ENCODE assay signal across 9 cellular contexts in genomic region chr5:97181856-97182545, GRCh38. TPM values are rescaled to one million over a fixed set of nuclear protein-coding genes. Genes with fewer than 3 reads are reported as not detected.
DNase-seq lines count a peak whose midpoint lies in the region; ATAC-seq and TF ChIP-seq lines count a peak whose summit lies in the region.
"Had no signal": no experiment of that assay in that cellular context is flagged by ENCODE, and none has a peak within 500 bp of the region (broad histone marks: within the 10 kb centered on the region; RNA-seq: fewer than 3 reads in every experiment).

No MANE protein-coding gene starts in this region.

- peak overlapping the region; percentile 97 for H3K4me3 ChIP-seq in AG04450 (ENCODE audit: low read depth, low read length)
- peak overlapping the region; percentile 82 for H3K4me3 ChIP-seq in IMR-90 (ENCODE audit: insufficient read depth, low read depth, low read length)
- H3K4me3 ChIP-seq in mammary epithelial cell (replicated peaks in 1 of 3; ENCODE audit: insufficient read depth in 1 of 3, low read depth in 2 of 3, low read length in 3 of 3) = peak overlapping the region; percentile 80 to 89 (median 80)
- peak overlapping the region; percentile 66 to 79 for H3K4me3 ChIP-seq in muscle layer of colon (ENCODE audit: low read depth in 1 of 2, low read length in 2 of 2)

- peaks cover 42% of the 10 kb centered on the region for H3K79me2 ChIP-seq in mammary epithelial cell (ENCODE audit: insufficient read depth, low read length)

- H2BK15ac ChIP-seq in IMR-90 (ENCODE audit: low read depth, low read length) = no peak overlapping the region

- no peak overlapping the region for H2AK9ac ChIP-seq in IMR-90 (replicated peaks; ENCODE audit: low read depth, low read length, poor library complexity)

- no peak overlapping the region for H2BK5ac ChIP-seq in IMR-90 (ENCODE audit: low read depth, low read length, poor library complexity, severe bottlenecking)

- H3K14ac ChIP-seq in IMR-90 (replicated peaks; ENCODE audit: low read depth, low read length) = no peak overlapping the region; the same call in 1 of the 2 replicates

- H3K23ac ChIP-seq in IMR-90 (ENCODE audit: low read depth, low read length) = peak overlapping the region; percentile 61

- in situ Hi-C loops in IMR-90 (cut with MboI; ENCODE audit: low sequenced_read_pairs) = loop anchor here (10.0 kb wide), 1 partner anchor 1593 kb away; the partner anchor contains the start of gene RGMB
- in situ Hi-C loops in mammary epithelial cell (cut with MboI; ENCODE audit: low sequenced_read_pairs in 2 of 2) = no loop called here

- no peak for TF ChIP-seq RAD21 in IMR-90 (IDR thresholded peaks at IDR 0.05; ENCODE audit: low read length)

- intact Hi-C loops in IMR-90 (cut with micrococcal nuclease) (loop anchor here (2.0 to 5.0 kb wide), 4 partner anchors 350 to 1645 kb away; partner anchors contain the start of gene RGMB), mammary epithelial cell (cut with micrococcal nuclease) (loop anchor here (2.0 to 5.0 kb wide), 2 partner anchors 1167 to 1590 kb away; partner anchors contain the start of gene RGMB)

- H3K4me2 ChIP-seq in IMR-90 (ENCODE audit: low read depth, low read length) (peak overlapping the region; percentile 93), mammary epithelial cell (ENCODE audit: insufficient read depth, low read depth, low read length) (peak overlapping the region; percentile 88)

- H3K36me3 ChIP-seq in IMR-90 (ENCODE audit: control insufficient read depth, insufficient read depth, low read length) = peaks cover 12% of the 10 kb centered on the region
- H3K36me3 ChIP-seq in mammary epithelial cell (ENCODE audit: insufficient read depth, low read length) = peaks cover 13% of the 10 kb centered on the region
- peaks cover 19% of the 10 kb centered on the region for H3K36me3 ChIP-seq in muscle layer of colon (ENCODE audit: insufficient read depth, low read length)

- no peak overlapping the region for H4K91ac ChIP-seq in IMR-90 (ENCODE audit: insufficient read depth, low read depth, low read length)

- H3K79me1 ChIP-seq in IMR-90 (ENCODE audit: low read depth in 1 of 2, low read length in 2 of 2) = peaks cover 18 to 36% of the 10 kb centered on the region in 2 experiments

- no peaks in the 10 kb centered on the region; the same call in 1 of the 2 replicates for H3K9me1 ChIP-seq in IMR-90 (ENCODE audit: insufficient read depth, low read length)

- no peaks in the 10 kb centered on the region for H4K20me1 ChIP-seq in IMR-90 (ENCODE audit: insufficient read depth, low read length)
- H4K20me1 ChIP-seq in mammary epithelial cell (ENCODE audit: insufficient read depth, low read length) = no peaks in the 10 kb centered on the region

- H3K9me3 ChIP-seq in AG04450 (ENCODE audit: control insufficient read depth, insufficient read depth, low read length) (no peaks in the 10 kb centered on the region), IMR-90 (ENCODE audit: control insufficient read depth, insufficient read depth, low read length) (no peaks in the 10 kb centered on the region), mammary epithelial cell (replicated peaks; ENCODE audit: insufficient read depth, low read length) (no peaks in the 10 kb centered on the region), muscle layer of colon (ENCODE audit: low read length) (no peaks in the 10 kb centered on the region)

- H4K8ac ChIP-seq in IMR-90 (ENCODE audit: low read depth in 2 of 2, low read length in 2 of 2) = 0 out of 4 replicates have a peak overlapping the region, but pooled peaks have one; percentile 15 to 81

- dilution Hi-C loops in IMR-90 (cut with HindIII; ENCODE audit: low sequenced_read_pairs, unreplicated experiment) (no loop called here), mammary epithelial cell (cut with HindIII; ENCODE audit: low sequenced_read_pairs) (no loop called here)

- TF ChIP-seq CTCF in AG04450 (IDR thresholded peaks at IDR 0.05; ENCODE audit: low read depth, low read length) (no peak), IMR-90 (conservative IDR thresholded peaks at IDR 0.05; ENCODE audit: low read depth, low read length) (no peak), mammary epithelial cell (conservative IDR thresholded peaks at IDR 0.05 in 1 of 2, IDR thresholded peaks at IDR 0.05 in 1 of 2; ENCODE audit: extremely low read depth in 1 of 2, insufficient read depth in 1 of 2, low read depth in 1 of 2, low read length in 2 of 2) (no peak)

- no peak overlapping the region for H3K18ac ChIP-seq in IMR-90 (ENCODE audit: low read depth, low read length)

- H2BK20ac ChIP-seq in IMR-90 (ENCODE audit: low read depth, low read length) = no peak overlapping the region

- H3K4ac ChIP-seq in IMR-90 (ENCODE audit: low read depth, low read length) = no peak overlapping the region; the same call in 1 of the 2 replicates

- peak overlapping the region; percentile 45; the same call in 1 of the 2 replicates for H3K56ac ChIP-seq in IMR-90 (ENCODE audit: extremely low read depth, insufficient read depth, low read length)

- H3K4me1 ChIP-seq in IMR-90 (ENCODE audit: control insufficient read depth, insufficient read depth, low read length) = peaks cover 2% of the 10 kb centered on the region; the same call in 1 of the 2 replicates
- H3K4me1 ChIP-seq in mammary epithelial cell (ENCODE audit: insufficient read depth, low read length) = peaks cover 10% of the 10 kb centered on the region
- H3K4me1 ChIP-seq in muscle layer of colon (ENCODE audit: insufficient read depth, low read length) = peaks cover 23% of the 10 kb centered on the region

- H3K27me3 ChIP-seq in AG04450 (ENCODE audit: control insufficient read depth, insufficient read depth, low read length) (no peaks in the 10 kb centered on the region), IMR-90 (ENCODE audit: control insufficient read depth, insufficient read depth, low read length) (no peaks in the 10 kb centered on the region), mammary epithelial cell (ENCODE audit: insufficient read depth, low read length) (no peaks in the 10 kb centered on the region), muscle layer of colon (ENCODE audit: control insufficient read depth in 1 of 2, insufficient read depth in 2 of 2, low read length in 2 of 2) (no peaks in the 10 kb centered on the region)

- no peak overlapping the region for H3K27ac ChIP-seq in AG04450 (ENCODE audit: low read depth, low read length)
- H3K27ac ChIP-seq in IMR-90 (ENCODE audit: insufficient read depth, low read length) = no peak overlapping the region
- H3K27ac ChIP-seq in mammary epithelial cell (ENCODE audit: insufficient read depth, low read depth, low read length) = peak overlapping the region; percentile 97
- no peak overlapping the region for H3K27ac ChIP-seq in muscle layer of colon (ENCODE audit: low read depth, low read length)

- no peak overlapping the region; the same call in 1 of the 2 replicates for H4K5ac ChIP-seq in IMR-90 (ENCODE audit: low read depth, low read length)

- no peak for TF ChIP-seq POLR2A in IMR-90 (IDR thresholded peaks at IDR 0.05; ENCODE audit: low read depth, low read length)

- no peak for ATAC-seq in IMR-90 (ENCODE audit: low read depth)

- CTCF ChIA-PET in AG04450 (lab: Charles Lee) = interaction anchor here (0.7 to 1.3 kb wide), 5 partner anchors 352 to 1646 kb away, joined by 3 to 4 read pairs (median 3); no protein-coding TSS in a partner anchor
- CTCF ChIA-PET in IMR-90 (lab: Yijun Ruan, JAX) = interaction anchor here (0.6 kb wide), 1 partner anchor 948 kb away, joined by 3 read pairs; no protein-coding TSS in a partner anchor
- CTCF ChIA-PET in mammary epithelial cell (lab: Charles Lee; ENCODE audit: low non-redundant PET) = interaction anchor here (0.6 kb wide), 1 partner anchor 1591 kb away, joined by 3 read pairs; no protein-coding TSS in a partner anchor

- H2AFZ ChIP-seq in IMR-90 (replicated peaks; ENCODE audit: low read length, poor library complexity) (no peak overlapping the region), mammary epithelial cell (ENCODE audit: low read depth, low read length) (no peak overlapping the region)

- H3K9ac ChIP-seq in IMR-90 (ENCODE audit: low read depth, low read length) (peak overlapping the region; percentile 81; the same call in 1 of the 2 replicates), mammary epithelial cell (ENCODE audit: insufficient read depth, low read length) (peak overlapping the region; percentile 93), muscle layer of colon (ENCODE audit: low read length) (peak overlapping the region; percentile 67)

- H2BK120ac ChIP-seq in IMR-90 (ENCODE audit: low read depth, low read length) = no peak overlapping the region

- 67% methylated on average over 1 of the region's 4 CpGs; no CpG with 5 or more reads in 1 of the 2 experiments for WGBS in IMR-90 (ENCODE audit: extremely low coverage in 2 of 2, insufficient read length in 1 of 2), 2 experiments
- WGBS in mammary epithelial cell (ENCODE audit: low coverage, missing lambda C conversion rate) = 53% methylated on average over 4 of the region's 4 CpGs

- H2AK5ac ChIP-seq in IMR-90 (ENCODE audit: low read depth, low read length) = no peak overlapping the region

- no TSS peak for BruUV-seq in IMR-90 (replicated peaks; lab: Mats Ljungman, UMichigan)
- no TSS peak for BruUV-seq in mammary epithelial cell (replicated peaks; lab: Mats Ljungman, UMichigan)

- POLR2A ChIA-PET in AG04450 (lab: Yijun Ruan, JAX) = interaction anchor here (1.0 kb wide), 1 partner anchor 19 kb away, joined by 4 read pairs; no protein-coding TSS in a partner anchor
- POLR2A ChIA-PET in IMR-90 (lab: Charles Lee; ENCODE audit: unreplicated experiment) = interaction anchor here (0.6 kb wide), 1 partner anchor 833 kb away, joined by 3 read pairs; no protein-coding TSS in a partner anchor

- DNase-seq in AG04450 (ENCODE audit: low read depth, low spot score) = no peak
- DNase-seq in IMR-90 = peak; percentile 50
- peak; percentile 17 for DNase-seq in mammary epithelial cell
- DNase-seq in NCI-H510A treated with DMSO at 0.1 percent for 48 hours (lab: John Stamatoyannopoulos, UW) = no peak
- no peak for DNase-seq in SW480 (ENCODE audit: low spot score)
- no peak for DNase-seq in EL
- DNase-seq in RPMI8226 = no peak

TF ChIP-seq in IMR-90, 13 proteins besides CTCF, POLR2A, EP300 and RAD21:
- TF ChIP-seq CEBPB (IDR thresholded peaks at IDR 0.05; ENCODE audit: low read depth, low read length) = peak; percentile 80
- TF ChIP-seq MXI1 (IDR thresholded peaks at IDR 0.05; ENCODE audit: borderline replicate concordance, low read depth, low read length) = no peak

RNA-seq across cellular contexts. Expression of gene RIOK2, which starts 1.0 kb away (rescaled TPM):
- polyA plus RNA-seq in AG04450 (2011; rRNA removed) (24.2 and 35.7 TPM in 2 replicates), IMR-90 (2012; rRNA removed) (9.2 and 10.7 TPM in 2 replicates), mammary epithelial cell (5.9 TPM)
- 11.9 and 22.8 TPM in 2 replicates for polyA minus RNA-seq in AG04450 (2011; rRNA and poly(A)+ RNA removed)
- total RNA-seq in IMR-90 (2012; rRNA removed) (17.7 and 26.1 TPM in 2 replicates), mammary epithelial cell (10 to 100 TPM; 18.5 to 38.3 TPM)
- 0.89 and 2.0 TPM in 2 replicates for polyA plus RNA-seq in IMR-90 (2012; cell fraction: cytosol; rRNA removed)
- 0.67 and 9.0 TPM in 2 replicates for polyA plus RNA-seq in IMR-90 (2012; cell fraction: nucleus; rRNA removed; ENCODE audit: low replicate concordance)
- 16.2 TPM for polyA minus RNA-seq in mammary epithelial cell

RNA-seq across cellular contexts. Expression of gene LIX1, which starts 39.6 kb away (rescaled TPM):
- polyA plus RNA-seq in AG04450 (2011; rRNA removed) (not detected in 2 replicates), IMR-90 (2012; rRNA removed) (not detected in 2 replicates), mammary epithelial cell (not detected)
- polyA minus RNA-seq in AG04450 (2011; rRNA and poly(A)+ RNA removed) = not detected in 2 replicates
- total RNA-seq in IMR-90 (2012; rRNA removed) (not detected in 2 replicates), mammary epithelial cell (not detected)
- not detected in 2 replicates for polyA plus RNA-seq in IMR-90 (2012; cell fraction: cytosol; rRNA removed)
- polyA plus RNA-seq in IMR-90 (2012; cell fraction: nucleus; rRNA removed; ENCODE audit: low replicate concordance) = not detected in 2 replicates
- polyA minus RNA-seq in mammary epithelial cell = not detected
- total RNA-seq: subcutaneous adipose tissue had no signal

Comparison
In these comparisons a context has a peak if more than half of its experiments do, and no peak if none do; other contexts are left out.
1. DNase-seq: peak in IMR-90 (single experiment) and mammary epithelial cell (single experiment); none in AG04450 (single experiment), NCI-H510A treated with DMSO at 0.1 percent for 48 hours (single experiment), SW480 (single experiment), EL (single experiment) and RPMI8226 (single experiment).
2. Peak in every context shown above with its lines, with median percentiles within 50 percentile points of each other: H3K4me3 ChIP-seq and H3K9ac ChIP-seq.